26 cellular contexts compared by ENCODE assay signal in the genomic region with DNA sequence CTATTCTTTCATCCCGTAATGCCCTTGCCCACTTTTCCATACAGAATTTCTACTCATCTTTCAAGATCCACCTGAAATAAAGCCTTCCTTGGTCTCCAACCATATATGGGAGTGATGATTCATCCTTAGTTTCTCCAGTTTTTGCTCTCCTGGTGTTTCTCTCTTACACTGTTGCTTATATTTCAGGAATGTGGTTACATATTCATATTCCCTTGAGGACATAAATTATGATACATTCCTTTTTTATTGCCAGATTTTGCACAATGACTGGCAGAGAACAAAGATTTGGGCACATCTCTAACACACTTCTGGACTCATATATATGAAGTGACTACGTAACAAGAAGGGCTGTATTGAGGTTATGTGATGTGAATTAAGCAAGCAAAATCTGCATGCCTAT.
A peak's percentile ranks its signal among the peaks of the same experiment; 100 is the strongest.
DNase-seq lines count a peak whose midpoint lies in the region; ATAC-seq and TF ChIP-seq lines count a peak whose summit lies in the region.
"Had no signal": no experiment of that assay in that cellular context is flagged by ENCODE, and none has a peak within 500 bp of the region (broad histone marks: within the 10 kb centered on the region; RNA-seq: fewer than 3 reads in every experiment).

No MANE protein-coding gene starts in this region.

- H3K36me3 ChIP-seq in breast epithelium (no peaks in the 10 kb centered on the region), brain microvascular endothelial cell (replicated peaks) (no peaks in the 10 kb centered on the region), sigmoid colon (no peaks in the 10 kb centered on the region)
- H3K36me3 ChIP-seq: BLaER1, right atrium auricular region, tibial nerve, WERI-Rb-1 had no signal

- TF ChIP-seq POLR2A in breast epithelium (IDR thresholded peaks at IDR 0.05) (no peak), sigmoid colon (IDR thresholded peaks at IDR 0.05) (no peak)

- no peaks in the 10 kb centered on the region for H3K9me3 Mint-ChIP-seq in MCF 10A (ENCODE audit: unreplicated experiment)
- peaks cover 3% of the 10 kb centered on the region for H3K9me3 Mint-ChIP-seq in activated naive CD8-positive, alpha-beta T cell treated with anti-CD3 and anti-CD28 coated beads, Interleukin-2, amount 50 U/mL, for 24 hours
- H3K9me3 Mint-ChIP-seq: activated naive CD4-positive, alpha-beta T cell treated with anti-CD3 and anti-CD28 coated beads, Interleukin-2, amount 10 ng/mL, durations not matched to agents 7 days and 5 days; dendritic cell treated with granulocyte-macrophage colony-stimulating factor and Interleukin-4, amounts not matched to agents 40 ng/mL and 50 ng/mL, for 4 days; stimulated activated naive B cell treated with anti-CD40 and anti-IgM and Interleukin-4, amounts not matched to agents 10 μg/mL and 1 μg/mL and 100 μg/mL, for 72 hours had no signal

- H3K27ac Mint-ChIP-seq in MCF 10A (ENCODE audit: low read depth, unreplicated experiment): no peak overlapping the region
- H3K27ac Mint-ChIP-seq in activated naive CD8-positive, alpha-beta T cell treated with anti-CD3 and anti-CD28 coated beads, Interleukin-2, amount 50 U/mL, for 24 hours: no peak overlapping the region
- H3K27ac Mint-ChIP-seq: activated CD4-positive, alpha-beta memory T cell treated with anti-CD3 and anti-CD28 coated beads, Interleukin-2, amount 10 ng/mL, durations not matched to agents 7 days and 5 days; activated naive CD4-positive, alpha-beta T cell treated with anti-CD3 and anti-CD28 coated beads, Interleukin-2, amount 10 ng/mL, durations not matched to agents 7 days and 5 days; activated T-cell treated with anti-CD3 and anti-CD28 coated beads, Interleukin-2, amount 50 U/mL, for 24 hours; dendritic cell treated with granulocyte-macrophage colony-stimulating factor and Interleukin-4, amounts not matched to agents 40 ng/mL and 50 ng/mL, for 4 days had no signal

- WGBS in sigmoid colon, 2 donors: 47% methylated on average over 2 of the region's 2 CpGs

- no TSS peak for BruUV-seq in MCF 10A (replicated peaks; lab: Mats Ljungman, UMichigan)

- POLR2A ChIA-PET in MCF 10A (lab: Yijun Ruan, JAX): no interaction called here

- H3K27ac ChIP-seq in breast epithelium (no peak overlapping the region), brain microvascular endothelial cell (no peak overlapping the region), sigmoid colon (no peak overlapping the region)
- H3K27ac ChIP-seq: 22Rv1, BLaER1, body of pancreas, right atrium auricular region, tibial nerve, WERI-Rb-1 had no signal

- no peak for ATAC-seq in activated naive CD8-positive, alpha-beta T cell treated with anti-CD3 and anti-CD28 coated beads, Interleukin-2, amount 50 U/mL, for 24 hours
- ATAC-seq in HG03342 (IDR thresholded peaks at IDR 0.05; ENCODE audit: unreplicated experiment): no peak
- ATAC-seq: body of pancreas; left ventricle myocardium superior; Right ventricle myocardium inferior; stimulated activated naive B cell treated with anti-CD40 and anti-IgM and Interleukin-4, amounts not matched to agents 10 μg/mL and 1 μg/mL and 100 μg/mL, for 72 hours had no signal

- no peak for TF ChIP-seq EP300 in sigmoid colon (IDR thresholded peaks at IDR 0.05)

- no peak for TF ChIP-seq CTCF in MCF 10A (IDR thresholded peaks at IDR 0.05; ENCODE audit: unreplicated experiment)
- TF ChIP-seq CTCF in breast epithelium (IDR thresholded peaks at IDR 0.05): no peak
- TF ChIP-seq CTCF in brain microvascular endothelial cell (IDR thresholded peaks at IDR 0.05; ENCODE audit: low read depth, low read length, missing control alignments): no peak
- TF ChIP-seq CTCF in sigmoid colon (IDR thresholded peaks at IDR 0.05): no peak

- no peak overlapping the region for H3K4me3 Mint-ChIP-seq in MCF 10A (ENCODE audit: unreplicated experiment)
- no peak overlapping the region for H3K4me3 Mint-ChIP-seq in activated naive CD8-positive, alpha-beta T cell treated with anti-CD3 and anti-CD28 coated beads, Interleukin-2, amount 50 U/mL, for 24 hours
- H3K4me3 Mint-ChIP-seq: activated CD4-positive, alpha-beta memory T cell treated with anti-CD3 and anti-CD28 coated beads, Interleukin-2, amount 10 ng/mL, durations not matched to agents 7 days and 5 days; activated naive CD4-positive, alpha-beta T cell treated with anti-CD3 and anti-CD28 coated beads, Interleukin-2, amount 10 ng/mL, durations not matched to agents 7 days and 5 days; activated T-cell treated with anti-CD3 and anti-CD28 coated beads, Interleukin-2, amount 50 U/mL, for 24 hours; dendritic cell treated with granulocyte-macrophage colony-stimulating factor and Interleukin-4, amounts not matched to agents 40 ng/mL and 50 ng/mL, for 4 days; stimulated activated naive B cell treated with anti-CD40 and anti-IgM and Interleukin-4, amounts not matched to agents 10 μg/mL and 1 μg/mL and 100 μg/mL, for 72 hours had no signal

- intact Hi-C loops in MCF 10A (cut with micrococcal nuclease): no loop called here
- intact Hi-C loops in breast epithelium (cut with DNase I; ENCODE audit: low total_unique reads): no loop called here
- intact Hi-C loops in sigmoid colon (cut with DNase I): no loop called here

- in situ Hi-C loops in brain microvascular endothelial cell (cut with HindIII; ENCODE audit: low pct_ligation_motif_present, low sequenced_read_pairs): no loop called here

- DNase-seq in MCF 10A (ENCODE audit: unreplicated experiment): peak; percentile 41
- no peak for DNase-seq in breast epithelium (ENCODE audit: low spot score in 2 of 2)
- DNase-seq in brain microvascular endothelial cell: peak; percentile 35
- peak; percentile 32 for DNase-seq in fibroblast of the conjunctiva (ENCODE audit: low read depth)
- DNase-seq in activated naive CD8-positive, alpha-beta T cell treated with anti-CD3 and anti-CD28 coated beads, Interleukin-2, amount 50 U/mL, for 24 hours: no peak
- no peak for DNase-seq in sigmoid colon
- DNase-seq in activated CD8-positive, alpha-beta memory T cell treated with anti-CD3 and anti-CD28 coated beads for 24 hours: no peak
- DNase-seq: activated CD4-positive, alpha-beta memory T cell treated with anti-CD3 and anti-CD28 coated beads, Interleukin-2, amount 10 ng/mL, durations not matched to agents 7 days and 5 days; activated naive CD4-positive, alpha-beta T cell treated with anti-CD3 and anti-CD28 coated beads, Interleukin-2, amount 10 ng/mL, durations not matched to agents 7 days and 5 days; activated T-cell treated with anti-CD3 and anti-CD28 coated beads, Interleukin-2, amount 50 U/mL, for 24 hours; body of pancreas; glutamatergic neuron; Karpas-422; left ventricle myocardium superior; NCI-H1092 treated with DMSO at 0.1 percent for 48 hours; NCI-H2081; stimulated activated naive B cell treated with anti-CD40 and anti-IgM and Interleukin-4, amounts not matched to agents 10 μg/mL and 1 μg/mL and 100 μg/mL, for 72 hours; T-helper 1 cell; WERI-Rb-1 had no signal

- H3K27me3 Mint-ChIP-seq in MCF 10A (ENCODE audit: insufficient read depth, unreplicated experiment): peaks cover 45% of the 10 kb centered on the region
- no peaks in the 10 kb centered on the region for H3K27me3 Mint-ChIP-seq in activated naive CD8-positive, alpha-beta T cell treated with anti-CD3 and anti-CD28 coated beads, Interleukin-2, amount 50 U/mL, for 24 hours
- H3K27me3 Mint-ChIP-seq: activated CD4-positive, alpha-beta memory T cell treated with anti-CD3 and anti-CD28 coated beads, Interleukin-2, amount 10 ng/mL, durations not matched to agents 7 days and 5 days; activated naive CD4-positive, alpha-beta T cell treated with anti-CD3 and anti-CD28 coated beads, Interleukin-2, amount 10 ng/mL, durations not matched to agents 7 days and 5 days; activated T-cell treated with anti-CD3 and anti-CD28 coated beads, Interleukin-2, amount 50 U/mL, for 24 hours; dendritic cell treated with granulocyte-macrophage colony-stimulating factor and Interleukin-4, amounts not matched to agents 40 ng/mL and 50 ng/mL, for 4 days; stimulated activated naive B cell treated with anti-CD40 and anti-IgM and Interleukin-4, amounts not matched to agents 10 μg/mL and 1 μg/mL and 100 μg/mL, for 72 hours had no signal

- no peaks in the 10 kb centered on the region for H3K27me3 ChIP-seq in breast epithelium
- H3K27me3 ChIP-seq in brain microvascular endothelial cell (replicated peaks): no peaks in the 10 kb centered on the region
- H3K27me3 ChIP-seq in sigmoid colon: no peaks in the 10 kb centered on the region
- H3K27me3 ChIP-seq: BLaER1, body of pancreas, right atrium auricular region, tibial nerve had no signal

- H3K4me1 Mint-ChIP-seq in MCF 10A (ENCODE audit: insufficient read depth, unreplicated experiment): no peaks in the 10 kb centered on the region
- H3K4me1 Mint-ChIP-seq in activated naive CD8-positive, alpha-beta T cell treated with anti-CD3 and anti-CD28 coated beads, Interleukin-2, amount 50 U/mL, for 24 hours: no peaks in the 10 kb centered on the region
- H3K4me1 Mint-ChIP-seq: activated CD4-positive, alpha-beta memory T cell treated with anti-CD3 and anti-CD28 coated beads, Interleukin-2, amount 10 ng/mL, durations not matched to agents 7 days and 5 days; activated naive CD4-positive, alpha-beta T cell treated with anti-CD3 and anti-CD28 coated beads, Interleukin-2, amount 10 ng/mL, durations not matched to agents 7 days and 5 days; stimulated activated naive B cell treated with anti-CD40 and anti-IgM and Interleukin-4, amounts not matched to agents 10 μg/mL and 1 μg/mL and 100 μg/mL, for 72 hours had no signal

- H3K9me3 ChIP-seq in breast epithelium (no peaks in the 10 kb centered on the region), sigmoid colon (no peaks in the 10 kb centered on the region)
- H3K9me3 ChIP-seq: BLaER1, body of pancreas, right atrium auricular region, tibial nerve had no signal

- no peaks in the 10 kb centered on the region for H3K36me3 Mint-ChIP-seq in MCF 10A (ENCODE audit: insufficient read depth, unreplicated experiment)
- H3K36me3 Mint-ChIP-seq in activated naive CD8-positive, alpha-beta T cell treated with anti-CD3 and anti-CD28 coated beads, Interleukin-2, amount 50 U/mL, for 24 hours (ENCODE audit: low read depth): no peaks in the 10 kb centered on the region
- H3K36me3 Mint-ChIP-seq: activated naive CD4-positive, alpha-beta T cell treated with anti-CD3 and anti-CD28 coated beads, Interleukin-2, amount 10 ng/mL, durations not matched to agents 7 days and 5 days; stimulated activated naive B cell treated with anti-CD40 and anti-IgM and Interleukin-4, amounts not matched to agents 10 μg/mL and 1 μg/mL and 100 μg/mL, for 72 hours had no signal

- CTCF ChIA-PET in MCF 10A (lab: Yijun Ruan, JAX): no interaction called here

- H3K4me3 ChIP-seq in breast epithelium: no peak overlapping the region
- no peak overlapping the region for H3K4me3 ChIP-seq in brain microvascular endothelial cell (ENCODE audit: low read depth, low read length)
- H3K4me3 ChIP-seq in sigmoid colon: no peak overlapping the region
- H3K4me3 ChIP-seq: BLaER1, body of pancreas, right atrium auricular region, tibial nerve had no signal

- no peaks in the 10 kb centered on the region for H3K4me1 ChIP-seq in breast epithelium
- no peaks in the 10 kb centered on the region for H3K4me1 ChIP-seq in sigmoid colon
- H3K4me1 ChIP-seq: BLaER1, body of pancreas, right atrium auricular region, tibial nerve had no signal

Comparison
In these comparisons a context has a peak if more than half of its experiments do, and no peak if none do; other contexts are left out.
1. DNase-seq: peak in MCF 10A (single experiment), brain microvascular endothelial cell (single experiment) and fibroblast of the conjunctiva (single experiment); none in breast epithelium (0 of 2), activated naive CD8-positive, alpha-beta T cell treated with anti-CD3 and anti-CD28 coated beads, Interleukin-2, amount 50 U/mL, for 24 hours (single experiment), sigmoid colon (single experiment) and activated CD8-positive, alpha-beta memory T cell treated with anti-CD3 and anti-CD28 coated beads for 24 hours (single experiment).